In genomic region chr15:99409097-99409473, GRCh38 we compare ENCODE assay signal across 8 cellular contexts.
DNase-seq lines count a peak whose midpoint lies in the region; TF ChIP-seq lines count a peak whose summit lies in the region.

No MANE protein-coding gene starts in this region.

- peaks cover 2% of the 10 kb centered on the region for H3K27me3 Mint-ChIP-seq in neural progenitor cell (ENCODE audit: insufficient read depth, low read depth)

- no peak overlapping the region for H3K4me3 ChIP-seq in HEK293 (ENCODE audit: low read depth, low read length)
- no peak overlapping the region for H3K4me3 ChIP-seq in neural progenitor cell

- CTCF ChIA-PET in HEK293 (lab: Yijun Ruan, JAX), result interaction anchor here (0.7 to 1.8 kb wide), 9 partner anchors 8 to 295 kb away, joined by 3 to 8 read pairs (median 3); no protein-coding TSS in a partner anchor

- DNase-seq in DMS153 treated with DMSO at 0.1 percent for 48 hours (lab: John Stamatoyannopoulos, UW; ENCODE audit: unreplicated experiment) (peak; percentile 2), SK-MEL-5 (ENCODE audit: low read depth, low spot score) (peak; percentile 67), fibroblast of gingiva (ENCODE audit: low read depth) (peak; percentile 68), neural progenitor cell (ENCODE audit: low spot score) (peak; percentile 63), NCI-H2029 (lab: John Stamatoyannopoulos, UW) (no peak), dedifferentiated amniotic fluid mesenchymal stem cell (ENCODE audit: extremely low spot score) (no peak)
- DNase-seq in stimulated activated CD4-positive, alpha-beta T cell treated with anti-CD3 and anti-CD28 coated beads, Interleukin-4, amount 100 ng/mL, for 1 hour, result no peak

- H3K79me2 ChIP-seq in neural progenitor cell (ENCODE audit: low read depth), result no peaks in the 10 kb centered on the region

- H3K27me3 ChIP-seq in neural progenitor cell, result no peaks in the 10 kb centered on the region

- H3K4me2 ChIP-seq in neural progenitor cell, result no peak overlapping the region

- H3K9ac ChIP-seq in neural progenitor cell, result no peak overlapping the region

- H3K36me3 Mint-ChIP-seq in neural progenitor cell, result no peaks in the 10 kb centered on the region

- H3F3A ChIP-seq in neural progenitor cell (ENCODE audit: low read depth), result no peaks in the 10 kb centered on the region

- H3K9me3 ChIP-seq in HEK293 (ENCODE audit: control insufficient read depth, insufficient read depth, low read depth, low read length), result no peaks in the 10 kb centered on the region
- H3K9me3 ChIP-seq in neural progenitor cell (ENCODE audit: low read depth), result no peaks in the 10 kb centered on the region

- H3K9me3 Mint-ChIP-seq in neural progenitor cell, result peaks cover 1% of the 10 kb centered on the region

- no peak overlapping the region for H2AFZ ChIP-seq in neural progenitor cell (replicated peaks)

- H4K20me1 ChIP-seq in neural progenitor cell (ENCODE audit: low read depth), result no peaks in the 10 kb centered on the region

- no peak overlapping the region for H3K4me3 Mint-ChIP-seq in neural progenitor cell

- TF ChIP-seq CTCF in HEK293 (tag by site-specific recombination; IDR thresholded peaks at IDR 0.05), result peak; percentile 45
- peak; percentile 50 for TF ChIP-seq CTCF in neural progenitor cell (IDR thresholded peaks at IDR 0.05)

- H3K36me3 ChIP-seq in HEK293 (ENCODE audit: control insufficient read depth in 2 of 2, insufficient read depth in 1 of 2, low read length in 2 of 2), result no peaks in the 10 kb centered on the region
- H3K36me3 ChIP-seq in neural progenitor cell, result no peaks in the 10 kb centered on the region

- in situ Hi-C loops in SK-MEL-5 (cut with HindIII; ENCODE audit: low pct_unique_long_range_greater_than_20kb, low sequenced_read_pairs), result no loop called here

- H3K4me1 Mint-ChIP-seq in neural progenitor cell, result peaks cover 4% of the 10 kb centered on the region

- H3K4me1 ChIP-seq in HEK293 (ENCODE audit: control insufficient read depth, insufficient read depth, low read length) (peaks cover 7% of the 10 kb centered on the region), neural progenitor cell (no peaks in the 10 kb centered on the region)

- POLR2A ChIA-PET in HEK293 (lab: Yijun Ruan, JAX), result interaction anchor here (1.0 kb wide), 1 partner anchor 324 kb away, joined by 3 read pairs; the partner anchor contains the start of gene LYSMD4

- H3K27ac ChIP-seq in HEK293 (ENCODE audit: extremely low read depth, low read depth, low read length), result no peak overlapping the region
- H3K27ac ChIP-seq in neural progenitor cell, result no peak overlapping the region

- H3K27ac Mint-ChIP-seq in neural progenitor cell, result peak overlapping the region; percentile 50

TF ChIP-seq in HEK293, 187 proteins besides CTCF, POLR2A, EP300 and RAD21:
- no peak for TF ChIP-seq TCF7L2 (IDR thresholded peaks at IDR 0.05; ENCODE audit: borderline replicate concordance, low read depth, low read length)
- TF ChIP-seq ZNF221 (tag by site-specific recombination; IDR thresholded peaks at IDR 0.05; ENCODE audit: borderline replicate concordance), result no peak
- TF ChIP-seq, protein P1, sequence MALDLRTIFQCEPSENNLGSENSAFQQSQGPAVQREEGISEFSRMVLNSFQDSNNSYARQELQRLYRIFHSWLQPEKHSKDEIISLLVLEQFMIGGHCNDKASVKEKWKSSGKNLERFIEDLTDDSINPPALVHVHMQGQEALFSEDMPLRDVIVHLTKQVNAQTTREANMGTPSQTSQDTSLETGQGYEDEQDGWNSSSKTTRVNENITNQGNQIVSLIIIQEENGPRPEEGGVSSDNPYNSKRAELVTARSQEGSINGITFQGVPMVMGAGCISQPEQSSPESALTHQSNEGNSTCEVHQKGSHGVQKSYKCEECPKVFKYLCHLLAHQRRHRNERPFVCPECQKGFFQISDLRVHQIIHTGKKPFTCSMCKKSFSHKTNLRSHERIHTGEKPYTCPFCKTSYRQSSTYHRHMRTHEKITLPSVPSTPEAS (tag by site-specific recombination; IDR thresholded peaks at IDR 0.05), result no peak
- 0 out of 2 replicates have a peak, but pooled peaks have one; percentile 16 for TF ChIP-seq ZNF341 (tag by site-specific recombination; IDR thresholded peaks at IDR 0.05; ENCODE audit: low read depth)
- TF ChIP-seq ZNF112 (tag by site-specific recombination; IDR thresholded peaks at IDR 0.05), result no peak

Comparison
In these comparisons a context has a peak if more than half of its experiments do, and no peak if none do; other contexts are left out.
1. DNase-seq: peak in DMS153 treated with DMSO at 0.1 percent for 48 hours (single experiment), SK-MEL-5 (single experiment), fibroblast of gingiva (single experiment) and neural progenitor cell (single experiment); none in NCI-H2029 (single experiment), dedifferentiated amniotic fluid mesenchymal stem cell (single experiment) and stimulated activated CD4-positive, alpha-beta T cell treated with anti-CD3 and anti-CD28 coated beads, Interleukin-4, amount 100 ng/mL, for 1 hour (single experiment).